ENCODE assay signal across 1 cellular context in the genomic region with DNA sequence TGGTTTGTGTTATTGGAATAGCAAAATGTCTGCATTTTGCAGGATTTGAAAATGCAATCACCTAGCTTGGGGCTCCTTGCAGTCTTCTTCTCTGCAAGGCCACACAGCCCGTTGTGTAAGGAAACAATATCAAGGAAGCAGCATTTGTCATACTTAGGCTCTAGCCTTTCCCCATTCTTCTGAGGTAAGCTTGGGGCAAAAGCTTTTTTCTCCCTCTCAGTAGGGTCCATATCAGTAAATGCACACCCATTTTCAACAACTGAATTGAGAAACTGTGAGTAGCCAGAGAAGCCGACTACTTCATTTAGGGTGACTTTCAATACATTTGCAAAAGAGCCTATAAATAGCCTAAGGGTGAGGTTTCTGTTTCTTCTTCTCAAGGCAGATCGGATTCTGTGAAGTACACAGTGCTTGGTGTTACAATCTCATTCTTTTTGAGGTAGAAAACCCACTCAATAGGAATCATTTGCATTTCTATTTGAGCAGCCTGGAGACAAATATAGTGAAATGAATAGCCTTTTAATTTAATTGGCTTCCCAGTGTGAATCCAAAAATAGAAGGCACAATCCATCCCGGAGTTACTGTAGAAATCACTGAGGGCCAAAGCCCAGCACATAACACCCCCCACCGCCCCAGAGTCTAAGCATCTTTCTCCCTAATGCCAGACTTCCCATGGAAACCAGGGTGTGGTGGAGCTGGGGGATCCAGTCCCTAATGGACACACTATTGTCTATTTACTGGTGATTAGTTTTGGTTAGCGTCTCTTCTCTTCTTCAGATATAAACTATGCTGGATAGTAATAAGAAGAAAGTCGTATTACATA.
TF ChIP-seq lines count a peak whose summit lies in the region.

No MANE protein-coding gene starts in this region.

TF ChIP-seq in SK-N-SH, 30 proteins besides CTCF, POLR2A, EP300 and RAD21 (continued from another document):
- TF ChIP-seq, protein P1, sequence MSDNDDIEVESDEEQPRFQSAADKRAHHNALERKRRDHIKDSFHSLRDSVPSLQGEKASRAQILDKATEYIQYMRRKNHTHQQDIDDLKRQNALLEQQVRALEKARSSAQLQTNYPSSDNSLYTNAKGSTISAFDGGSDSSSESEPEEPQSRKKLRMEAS (IDR thresholded peaks at IDR 0.05; ENCODE audit: low read depth) = no peak
